1 cellular context compared by ENCODE assay signal in the genomic region with DNA sequence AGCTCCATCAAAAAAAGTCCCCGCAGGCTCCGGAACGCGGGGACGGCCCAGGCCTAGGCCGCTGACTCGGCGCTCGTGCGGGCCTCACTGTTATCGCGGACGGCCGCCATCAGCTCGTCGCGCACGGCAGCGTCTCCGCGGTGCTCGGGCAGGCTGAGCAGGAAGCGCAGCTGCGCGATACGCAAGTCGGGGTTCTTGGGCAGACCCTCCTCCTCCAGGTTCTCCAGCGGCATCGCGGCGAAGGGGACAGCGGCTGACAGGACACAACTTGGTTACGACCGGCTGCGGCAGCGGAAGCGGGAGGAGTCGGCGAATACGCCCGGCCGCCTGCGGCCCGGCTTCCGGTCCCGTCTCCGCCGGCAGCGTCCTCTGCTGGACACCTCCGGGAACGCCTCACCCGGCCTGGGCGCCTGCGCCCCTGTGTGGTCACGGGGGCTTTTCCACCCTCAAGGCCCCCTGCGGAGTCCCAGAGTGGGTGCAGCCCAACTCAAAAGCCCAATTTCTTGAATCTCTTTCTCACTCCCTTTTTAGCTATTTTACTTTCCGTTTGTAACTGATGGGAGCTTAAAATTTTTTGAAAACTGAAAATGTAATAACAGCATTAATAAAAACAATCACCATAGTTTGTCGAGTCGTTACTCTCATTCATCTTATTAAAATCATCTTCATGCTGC.
TF ChIP-seq lines count a peak whose summit lies in the region.

A gene (minus strand): TSS at position 308 of the 674 bp plus-strand sequence. CDS start 75 bp downstream, at position 233.

TF ChIP-seq in HEK293, 187 proteins besides CTCF, POLR2A, EP300 and RAD21 (continued from another document and continues in another):
- TF ChIP-seq, protein P1, sequence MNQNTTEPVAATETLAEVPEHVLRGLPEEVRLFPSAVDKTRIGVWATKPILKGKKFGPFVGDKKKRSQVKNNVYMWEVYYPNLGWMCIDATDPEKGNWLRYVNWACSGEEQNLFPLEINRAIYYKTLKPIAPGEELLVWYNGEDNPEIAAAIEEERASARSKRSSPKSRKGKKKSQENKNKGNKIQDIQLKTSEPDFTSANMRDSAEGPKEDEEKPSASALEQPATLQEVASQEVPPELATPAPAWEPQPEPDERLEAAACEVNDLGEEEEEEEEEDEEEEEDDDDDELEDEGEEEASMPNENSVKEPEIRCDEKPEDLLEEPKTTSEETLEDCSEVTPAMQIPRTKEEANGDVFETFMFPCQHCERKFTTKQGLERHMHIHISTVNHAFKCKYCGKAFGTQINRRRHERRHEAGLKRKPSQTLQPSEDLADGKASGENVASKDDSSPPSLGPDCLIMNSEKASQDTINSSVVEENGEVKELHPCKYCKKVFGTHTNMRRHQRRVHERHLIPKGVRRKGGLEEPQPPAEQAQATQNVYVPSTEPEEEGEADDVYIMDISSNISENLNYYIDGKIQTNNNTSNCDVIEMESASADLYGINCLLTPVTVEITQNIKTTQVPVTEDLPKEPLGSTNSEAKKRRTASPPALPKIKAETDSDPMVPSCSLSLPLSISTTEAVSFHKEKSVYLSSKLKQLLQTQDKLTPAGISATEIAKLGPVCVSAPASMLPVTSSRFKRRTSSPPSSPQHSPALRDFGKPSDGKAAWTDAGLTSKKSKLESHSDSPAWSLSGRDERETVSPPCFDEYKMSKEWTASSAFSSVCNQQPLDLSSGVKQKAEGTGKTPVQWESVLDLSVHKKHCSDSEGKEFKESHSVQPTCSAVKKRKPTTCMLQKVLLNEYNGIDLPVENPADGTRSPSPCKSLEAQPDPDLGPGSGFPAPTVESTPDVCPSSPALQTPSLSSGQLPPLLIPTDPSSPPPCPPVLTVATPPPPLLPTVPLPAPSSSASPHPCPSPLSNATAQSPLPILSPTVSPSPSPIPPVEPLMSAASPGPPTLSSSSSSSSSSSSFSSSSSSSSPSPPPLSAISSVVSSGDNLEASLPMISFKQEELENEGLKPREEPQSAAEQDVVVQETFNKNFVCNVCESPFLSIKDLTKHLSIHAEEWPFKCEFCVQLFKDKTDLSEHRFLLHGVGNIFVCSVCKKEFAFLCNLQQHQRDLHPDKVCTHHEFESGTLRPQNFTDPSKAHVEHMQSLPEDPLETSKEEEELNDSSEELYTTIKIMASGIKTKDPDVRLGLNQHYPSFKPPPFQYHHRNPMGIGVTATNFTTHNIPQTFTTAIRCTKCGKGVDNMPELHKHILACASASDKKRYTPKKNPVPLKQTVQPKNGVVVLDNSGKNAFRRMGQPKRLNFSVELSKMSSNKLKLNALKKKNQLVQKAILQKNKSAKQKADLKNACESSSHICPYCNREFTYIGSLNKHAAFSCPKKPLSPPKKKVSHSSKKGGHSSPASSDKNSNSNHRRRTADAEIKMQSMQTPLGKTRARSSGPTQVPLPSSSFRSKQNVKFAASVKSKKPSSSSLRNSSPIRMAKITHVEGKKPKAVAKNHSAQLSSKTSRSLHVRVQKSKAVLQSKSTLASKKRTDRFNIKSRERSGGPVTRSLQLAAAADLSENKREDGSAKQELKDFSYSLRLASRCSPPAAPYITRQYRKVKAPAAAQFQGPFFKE (tag by site-specific recombination; IDR thresholded peaks at IDR 0.05; ENCODE audit: borderline replicate concordance), result no peak
- TF ChIP-seq ZNF76 (tag by site-specific recombination; IDR thresholded peaks at IDR 0.05; ENCODE audit: borderline replicate concordance, low read depth) (peak; percentile 58; the same call in 1 of the 2 replicates), OVOL3 (tag by site-specific recombination; IDR thresholded peaks at IDR 0.05) (peak; percentile 32; the same call in 1 of the 2 replicates), ZNF112 (tag by site-specific recombination; IDR thresholded peaks at IDR 0.05) (no peak), MYNN (tag by site-specific recombination; IDR thresholded peaks at IDR 0.05; ENCODE audit: borderline replicate concordance) (0 out of 2 replicates have a peak, but pooled peaks have one; percentile 35), ZNF324 (tag by site-specific recombination; IDR thresholded peaks at IDR 0.05) (peak; percentile 56; the same call in 1 of the 2 replicates), ZNF548 (tag by site-specific recombination; IDR thresholded peaks at IDR 0.05) (no peak), YY2 (tag by site-specific recombination; IDR thresholded peaks at IDR 0.05) (peak; percentile 79), ZNF558 (tag by site-specific recombination; IDR thresholded peaks at IDR 0.05) (no peak), TRIM28 (IDR thresholded peaks at IDR 0.05; ENCODE audit: borderline replicate concordance, low read length) (peak; percentile 64; the same call in 1 of the 2 replicates), ZSCAN30 (tag by site-specific recombination; IDR thresholded peaks at IDR 0.05) (0 out of 2 replicates have a peak, but pooled peaks have one; percentile 20), ZNF560 (tag by site-specific recombination; IDR thresholded peaks at IDR 0.05; ENCODE audit: borderline replicate concordance) (no peak), SP2 (tag by site-specific recombination; IDR thresholded peaks at IDR 0.05) (peak; percentile 84), ZNF596 (tag by site-specific recombination; IDR thresholded peaks at IDR 0.05) (no peak), KLF1 (tag by site-specific recombination; IDR thresholded peaks at IDR 0.05) (0 out of 2 replicates have a peak, but pooled peaks have one; percentile 56), ZNF114 (tag by site-specific recombination; IDR thresholded peaks at IDR 0.05) (no peak), ZNF239 (tag by site-specific recombination; IDR thresholded peaks at IDR 0.05) (no peak), ZNF510 (tag by site-specific recombination; IDR thresholded peaks at IDR 0.05; ENCODE audit: insufficient replicate concordance) (no peak), ZNF146 (tag by site-specific recombination; IDR thresholded peaks at IDR 0.05) (peak; percentile 32; the same call in 1 of the 2 replicates), REPIN1 (tag by site-specific recombination; IDR thresholded peaks at IDR 0.05; ENCODE audit: low read depth) (no peak), OSR2 (tag by site-specific recombination; IDR thresholded peaks at IDR 0.05) (no peak), ZNF626 (tag by site-specific recombination; IDR thresholded peaks at IDR 0.05) (no peak), ZNF658 (tag by site-specific recombination; IDR thresholded peaks at IDR 0.05) (no peak), ZNF202 (tag by site-specific recombination; IDR thresholded peaks at IDR 0.05; ENCODE audit: borderline replicate concordance) (no peak), ZNF707 (tag by site-specific recombination; IDR thresholded peaks at IDR 0.05) (no peak)
- TF ChIP-seq, protein P2, sequence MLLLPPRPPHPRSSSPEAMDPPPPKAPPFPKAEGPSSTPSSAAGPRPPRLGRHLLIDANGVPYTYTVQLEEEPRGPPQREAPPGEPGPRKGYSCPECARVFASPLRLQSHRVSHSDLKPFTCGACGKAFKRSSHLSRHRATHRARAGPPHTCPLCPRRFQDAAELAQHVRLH (tag by site-specific recombination; IDR thresholded peaks at IDR 0.05), result peak; percentile 78; the same call in 1 of the 2 replicates
- TF ChIP-seq, protein P3, sequence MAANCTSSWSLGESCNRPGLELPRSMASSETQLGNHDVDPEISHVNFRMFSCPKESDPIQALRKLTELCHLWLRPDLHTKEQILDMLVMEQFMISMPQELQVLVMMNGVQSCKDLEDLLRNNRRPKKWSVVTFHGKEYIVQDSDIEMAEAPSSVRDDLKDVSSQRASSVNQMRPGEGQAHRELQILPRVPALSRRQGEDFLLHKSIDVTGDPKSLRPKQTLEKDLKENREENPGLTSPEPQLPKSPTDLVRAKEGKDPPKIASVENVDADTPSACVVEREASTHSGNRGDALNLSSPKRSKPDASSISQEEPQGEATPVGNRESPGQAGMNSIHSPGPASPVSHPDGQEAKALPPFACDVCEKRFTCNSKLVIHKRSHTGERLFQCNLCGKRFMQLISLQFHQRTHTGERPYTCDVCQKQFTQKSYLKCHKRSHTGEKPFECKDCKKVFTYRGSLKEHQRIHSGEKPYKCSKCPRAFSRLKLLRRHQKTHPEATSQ (tag by site-specific recombination; IDR thresholded peaks at IDR 0.05), result 0 out of 2 replicates have a peak, but pooled peaks have one; percentile 32
- TF ChIP-seq, protein P4, sequence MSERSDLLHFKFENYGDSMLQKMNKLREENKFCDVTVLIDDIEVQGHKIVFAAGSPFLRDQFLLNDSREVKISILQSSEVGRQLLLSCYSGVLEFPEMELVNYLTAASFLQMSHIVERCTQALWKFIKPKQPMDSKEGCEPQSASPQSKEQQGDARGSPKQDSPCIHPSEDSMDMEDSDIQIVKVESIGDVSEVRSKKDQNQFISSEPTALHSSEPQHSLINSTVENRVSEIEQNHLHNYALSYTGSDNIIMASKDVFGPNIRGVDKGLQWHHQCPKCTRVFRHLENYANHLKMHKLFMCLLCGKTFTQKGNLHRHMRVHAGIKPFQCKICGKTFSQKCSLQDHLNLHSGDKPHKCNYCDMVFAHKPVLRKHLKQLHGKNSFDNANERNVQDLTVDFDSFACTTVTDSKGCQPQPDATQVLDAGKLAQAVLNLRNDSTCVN (tag by site-specific recombination; optimal IDR thresholded peaks at IDR 0.05), result peak; percentile 65
- TF ChIP-seq, protein P5, sequence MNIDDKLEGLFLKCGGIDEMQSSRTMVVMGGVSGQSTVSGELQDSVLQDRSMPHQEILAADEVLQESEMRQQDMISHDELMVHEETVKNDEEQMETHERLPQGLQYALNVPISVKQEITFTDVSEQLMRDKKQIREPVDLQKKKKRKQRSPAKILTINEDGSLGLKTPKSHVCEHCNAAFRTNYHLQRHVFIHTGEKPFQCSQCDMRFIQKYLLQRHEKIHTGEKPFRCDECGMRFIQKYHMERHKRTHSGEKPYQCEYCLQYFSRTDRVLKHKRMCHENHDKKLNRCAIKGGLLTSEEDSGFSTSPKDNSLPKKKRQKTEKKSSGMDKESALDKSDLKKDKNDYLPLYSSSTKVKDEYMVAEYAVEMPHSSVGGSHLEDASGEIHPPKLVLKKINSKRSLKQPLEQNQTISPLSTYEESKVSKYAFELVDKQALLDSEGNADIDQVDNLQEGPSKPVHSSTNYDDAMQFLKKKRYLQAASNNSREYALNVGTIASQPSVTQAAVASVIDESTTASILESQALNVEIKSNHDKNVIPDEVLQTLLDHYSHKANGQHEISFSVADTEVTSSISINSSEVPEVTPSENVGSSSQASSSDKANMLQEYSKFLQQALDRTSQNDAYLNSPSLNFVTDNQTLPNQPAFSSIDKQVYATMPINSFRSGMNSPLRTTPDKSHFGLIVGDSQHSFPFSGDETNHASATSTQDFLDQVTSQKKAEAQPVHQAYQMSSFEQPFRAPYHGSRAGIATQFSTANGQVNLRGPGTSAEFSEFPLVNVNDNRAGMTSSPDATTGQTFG (tag by site-specific recombination; IDR thresholded peaks at IDR 0.05; ENCODE audit: borderline replicate concordance), result no peak
- TF ChIP-seq, protein P6, sequence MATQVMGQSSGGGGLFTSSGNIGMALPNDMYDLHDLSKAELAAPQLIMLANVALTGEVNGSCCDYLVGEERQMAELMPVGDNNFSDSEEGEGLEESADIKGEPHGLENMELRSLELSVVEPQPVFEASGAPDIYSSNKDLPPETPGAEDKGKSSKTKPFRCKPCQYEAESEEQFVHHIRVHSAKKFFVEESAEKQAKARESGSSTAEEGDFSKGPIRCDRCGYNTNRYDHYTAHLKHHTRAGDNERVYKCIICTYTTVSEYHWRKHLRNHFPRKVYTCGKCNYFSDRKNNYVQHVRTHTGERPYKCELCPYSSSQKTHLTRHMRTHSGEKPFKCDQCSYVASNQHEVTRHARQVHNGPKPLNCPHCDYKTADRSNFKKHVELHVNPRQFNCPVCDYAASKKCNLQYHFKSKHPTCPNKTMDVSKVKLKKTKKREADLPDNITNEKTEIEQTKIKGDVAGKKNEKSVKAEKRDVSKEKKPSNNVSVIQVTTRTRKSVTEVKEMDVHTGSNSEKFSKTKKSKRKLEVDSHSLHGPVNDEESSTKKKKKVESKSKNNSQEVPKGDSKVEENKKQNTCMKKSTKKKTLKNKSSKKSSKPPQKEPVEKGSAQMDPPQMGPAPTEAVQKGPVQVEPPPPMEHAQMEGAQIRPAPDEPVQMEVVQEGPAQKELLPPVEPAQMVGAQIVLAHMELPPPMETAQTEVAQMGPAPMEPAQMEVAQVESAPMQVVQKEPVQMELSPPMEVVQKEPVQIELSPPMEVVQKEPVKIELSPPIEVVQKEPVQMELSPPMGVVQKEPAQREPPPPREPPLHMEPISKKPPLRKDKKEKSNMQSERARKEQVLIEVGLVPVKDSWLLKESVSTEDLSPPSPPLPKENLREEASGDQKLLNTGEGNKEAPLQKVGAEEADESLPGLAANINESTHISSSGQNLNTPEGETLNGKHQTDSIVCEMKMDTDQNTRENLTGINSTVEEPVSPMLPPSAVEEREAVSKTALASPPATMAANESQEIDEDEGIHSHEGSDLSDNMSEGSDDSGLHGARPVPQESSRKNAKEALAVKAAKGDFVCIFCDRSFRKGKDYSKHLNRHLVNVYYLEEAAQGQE (tag by site-specific recombination; IDR thresholded peaks at IDR 0.05), result peak; percentile 64
- TF ChIP-seq, protein P7, sequence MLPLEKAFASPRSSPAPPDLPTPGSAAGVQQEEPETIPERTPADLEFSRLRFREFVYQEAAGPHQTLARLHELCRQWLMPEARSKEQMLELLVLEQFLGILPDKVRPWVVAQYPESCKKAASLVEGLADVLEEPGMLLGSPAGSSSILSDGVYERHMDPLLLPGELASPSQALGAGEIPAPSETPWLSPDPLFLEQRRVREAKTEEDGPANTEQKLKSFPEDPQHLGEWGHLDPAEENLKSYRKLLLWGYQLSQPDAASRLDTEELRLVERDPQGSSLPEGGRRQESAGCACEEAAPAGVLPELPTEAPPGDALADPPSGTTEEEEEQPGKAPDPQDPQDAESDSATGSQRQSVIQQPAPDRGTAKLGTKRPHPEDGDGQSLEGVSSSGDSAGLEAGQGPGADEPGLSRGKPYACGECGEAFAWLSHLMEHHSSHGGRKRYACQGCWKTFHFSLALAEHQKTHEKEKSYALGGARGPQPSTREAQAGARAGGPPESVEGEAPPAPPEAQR (tag by site-specific recombination; IDR thresholded peaks at IDR 0.05), result no peak
- TF ChIP-seq, protein P8, sequence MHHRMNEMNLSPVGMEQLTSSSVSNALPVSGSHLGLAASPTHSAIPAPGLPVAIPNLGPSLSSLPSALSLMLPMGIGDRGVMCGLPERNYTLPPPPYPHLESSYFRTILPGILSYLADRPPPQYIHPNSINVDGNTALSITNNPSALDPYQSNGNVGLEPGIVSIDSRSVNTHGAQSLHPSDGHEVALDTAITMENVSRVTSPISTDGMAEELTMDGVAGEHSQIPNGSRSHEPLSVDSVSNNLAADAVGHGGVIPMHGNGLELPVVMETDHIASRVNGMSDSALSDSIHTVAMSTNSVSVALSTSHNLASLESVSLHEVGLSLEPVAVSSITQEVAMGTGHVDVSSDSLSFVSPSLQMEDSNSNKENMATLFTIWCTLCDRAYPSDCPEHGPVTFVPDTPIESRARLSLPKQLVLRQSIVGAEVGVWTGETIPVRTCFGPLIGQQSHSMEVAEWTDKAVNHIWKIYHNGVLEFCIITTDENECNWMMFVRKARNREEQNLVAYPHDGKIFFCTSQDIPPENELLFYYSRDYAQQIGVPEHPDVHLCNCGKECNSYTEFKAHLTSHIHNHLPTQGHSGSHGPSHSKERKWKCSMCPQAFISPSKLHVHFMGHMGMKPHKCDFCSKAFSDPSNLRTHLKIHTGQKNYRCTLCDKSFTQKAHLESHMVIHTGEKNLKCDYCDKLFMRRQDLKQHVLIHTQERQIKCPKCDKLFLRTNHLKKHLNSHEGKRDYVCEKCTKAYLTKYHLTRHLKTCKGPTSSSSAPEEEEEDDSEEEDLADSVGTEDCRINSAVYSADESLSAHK (tag by site-specific recombination; IDR thresholded peaks at IDR 0.05), result no peak
- TF ChIP-seq, protein P9, sequence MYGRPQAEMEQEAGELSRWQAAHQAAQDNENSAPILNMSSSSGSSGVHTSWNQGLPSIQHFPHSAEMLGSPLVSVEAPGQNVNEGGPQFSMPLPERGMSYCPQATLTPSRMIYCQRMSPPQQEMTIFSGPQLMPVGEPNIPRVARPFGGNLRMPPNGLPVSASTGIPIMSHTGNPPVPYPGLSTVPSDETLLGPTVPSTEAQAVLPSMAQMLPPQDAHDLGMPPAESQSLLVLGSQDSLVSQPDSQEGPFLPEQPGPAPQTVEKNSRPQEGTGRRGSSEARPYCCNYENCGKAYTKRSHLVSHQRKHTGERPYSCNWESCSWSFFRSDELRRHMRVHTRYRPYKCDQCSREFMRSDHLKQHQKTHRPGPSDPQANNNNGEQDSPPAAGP (tag by site-specific recombination; IDR thresholded peaks at IDR 0.05), result peak; percentile 72
